In the genomic region with DNA sequence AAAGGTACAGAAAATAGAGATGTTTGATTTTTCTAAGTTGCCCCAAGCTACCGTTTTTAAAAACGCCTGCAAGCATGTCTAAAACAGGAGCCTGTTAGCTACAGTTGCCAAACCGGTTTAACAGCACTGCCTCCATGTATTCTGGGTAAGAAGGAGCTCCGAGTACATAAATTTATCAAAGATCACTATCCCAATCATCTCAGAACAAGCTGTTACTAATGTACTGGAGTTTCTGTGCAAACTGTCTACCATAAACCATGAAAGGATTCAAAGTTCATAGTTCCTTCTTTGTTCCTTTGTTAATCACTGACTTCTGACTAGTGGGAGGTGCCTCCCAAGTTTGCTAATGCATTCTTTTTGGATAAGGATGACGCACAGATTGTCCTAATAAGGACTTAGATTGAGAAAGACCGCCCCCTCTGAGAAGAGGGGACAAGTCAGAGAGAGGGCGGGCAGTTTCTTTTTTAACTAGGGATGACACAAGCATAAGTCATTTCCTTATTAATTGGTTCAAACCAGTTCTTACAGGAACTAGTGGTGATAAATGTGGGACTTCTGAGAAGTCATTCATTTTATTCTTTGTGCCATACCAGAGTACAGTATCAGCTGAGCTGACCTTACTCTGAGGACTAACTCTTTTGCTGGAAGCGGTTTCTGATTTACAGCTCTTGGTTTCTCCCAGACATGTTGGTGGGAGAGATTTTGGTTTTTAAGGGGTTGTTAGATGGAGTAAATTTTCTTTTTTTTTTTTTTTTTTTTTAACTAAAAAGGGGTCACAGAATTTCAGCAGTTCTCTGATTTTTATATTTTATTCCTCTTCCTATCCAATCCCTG, we compare ENCODE assay signal across 1 cellular context.
TF ChIP-seq lines count a peak whose summit lies in the region.

No MANE protein-coding gene starts in this region.

TF ChIP-seq in HepG2, 621 proteins besides CTCF, POLR2A, EP300 and RAD21 (continued from another document and continues in another):
- TF ChIP-seq ZSCAN20 (CRISPR knock-in tag; IDR thresholded peaks at IDR 0.05; ENCODE audit: borderline replicate concordance) (no peak; the same call in 1 of the 2 replicates), MLX (CRISPR knock-in tag; IDR thresholded peaks at IDR 0.05) (peak; percentile 61; the same call in 1 of the 2 replicates), FOXM1 (CRISPR knock-in tag; IDR thresholded peaks at IDR 0.05) (no peak), SRSF4 (IDR thresholded peaks at IDR 0.05; ENCODE audit: low read depth, low read length, poor library complexity, severe bottlenecking) (peak; percentile 20), ZNF558 (CRISPR knock-in tag; IDR thresholded peaks at IDR 0.05; ENCODE audit: borderline replicate concordance) (peak; percentile 17; the same call in 1 of the 2 replicates), FOXK1 (CRISPR knock-in tag; IDR thresholded peaks at IDR 0.05; ENCODE audit: borderline replicate concordance, low read depth) (0 out of 2 replicates have a peak, but pooled peaks have one; percentile 45), AGO2 (optimal IDR thresholded peaks at IDR 0.05; ENCODE audit: low read depth, low read length) (no peak), STAG1 (CRISPR knock-in tag; IDR thresholded peaks at IDR 0.05) (peak; percentile 10; the same call in 1 of the 2 replicates), ZNF782 (CRISPR knock-in tag; IDR thresholded peaks at IDR 0.05; ENCODE audit: borderline replicate concordance) (no peak), ZSCAN12 (CRISPR knock-in tag; IDR thresholded peaks at IDR 0.05) (peak; percentile 60; the same call in 1 of the 2 replicates), ZNF710 (CRISPR knock-in tag; IDR thresholded peaks at IDR 0.05; ENCODE audit: borderline replicate concordance) (peak; percentile 83; the same call in 1 of the 2 replicates), FUBP1 (CRISPR knock-in tag; IDR thresholded peaks at IDR 0.05; ENCODE audit: borderline replicate concordance) (no peak), FOXJ3 (CRISPR knock-in tag; IDR thresholded peaks at IDR 0.05; ENCODE audit: borderline replicate concordance) (peak; percentile 90; the same call in 1 of the 2 replicates), SMC3 (IDR thresholded peaks at IDR 0.05; ENCODE audit: low read length) (peak; percentile 30; the same call in 1 of the 2 replicates), NFRKB (IDR thresholded peaks at IDR 0.05) (peak; percentile 54; the same call in 1 of the 2 replicates), ZSCAN22 (CRISPR knock-in tag; IDR thresholded peaks at IDR 0.05) (no peak), SMAD3 (CRISPR knock-in tag; IDR thresholded peaks at IDR 0.05) (peak; percentile 87), ZNF317 (CRISPR knock-in tag; IDR thresholded peaks at IDR 0.05) (peak; percentile 33; the same call in 1 of the 2 replicates), XBP1 (CRISPR knock-in tag; IDR thresholded peaks at IDR 0.05) (peak; percentile 25), MED8 (CRISPR knock-in tag; IDR thresholded peaks at IDR 0.05; ENCODE audit: insufficient replicate concordance) (peak; percentile 82), KLF6 (CRISPR knock-in tag; IDR thresholded peaks at IDR 0.05) (peak; percentile 98), PTBP1 (IDR thresholded peaks at IDR 0.05; ENCODE audit: low read depth, low read length, poor library complexity, severe bottlenecking) (no peak), HOMEZ (CRISPR knock-in tag; IDR thresholded peaks at IDR 0.05; ENCODE audit: low read depth) (peak; percentile 95), ATF7-NPFF (CRISPR knock-in tag; IDR thresholded peaks at IDR 0.05; ENCODE audit: low read depth) (no peak), CENPX (CRISPR knock-in tag; IDR thresholded peaks at IDR 0.05) (no peak), ATF1 (CRISPR knock-in tag; IDR thresholded peaks at IDR 0.05) (peak; percentile 92), ZNF12 (CRISPR knock-in tag; IDR thresholded peaks at IDR 0.05) (peak; percentile 69)
- TF ChIP-seq, protein P1, sequence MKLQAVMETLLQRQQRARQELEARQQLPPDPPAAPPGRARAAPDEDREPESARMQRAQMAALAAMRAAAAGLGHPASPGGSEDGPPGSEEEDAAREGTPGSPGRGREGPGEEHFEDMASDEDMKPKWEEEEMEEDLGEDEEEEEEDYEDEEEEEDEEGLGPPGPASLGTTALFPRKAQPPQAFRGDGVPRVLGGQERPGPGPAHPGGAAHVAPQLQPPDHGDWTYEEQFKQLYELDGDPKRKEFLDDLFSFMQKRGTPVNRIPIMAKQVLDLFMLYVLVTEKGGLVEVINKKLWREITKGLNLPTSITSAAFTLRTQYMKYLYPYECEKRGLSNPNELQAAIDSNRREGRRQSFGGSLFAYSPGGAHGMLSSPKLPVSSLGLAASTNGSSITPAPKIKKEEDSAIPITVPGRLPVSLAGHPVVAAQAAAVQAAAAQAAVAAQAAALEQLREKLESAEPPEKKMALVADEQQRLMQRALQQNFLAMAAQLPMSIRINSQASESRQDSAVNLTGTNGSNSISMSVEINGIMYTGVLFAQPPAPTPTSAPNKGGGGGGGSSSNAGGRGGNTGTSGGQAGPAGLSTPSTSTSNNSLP (IDR thresholded peaks at IDR 0.05; ENCODE audit: low read depth, low read length) = peak; percentile 98
- TF ChIP-seq, protein P2, sequence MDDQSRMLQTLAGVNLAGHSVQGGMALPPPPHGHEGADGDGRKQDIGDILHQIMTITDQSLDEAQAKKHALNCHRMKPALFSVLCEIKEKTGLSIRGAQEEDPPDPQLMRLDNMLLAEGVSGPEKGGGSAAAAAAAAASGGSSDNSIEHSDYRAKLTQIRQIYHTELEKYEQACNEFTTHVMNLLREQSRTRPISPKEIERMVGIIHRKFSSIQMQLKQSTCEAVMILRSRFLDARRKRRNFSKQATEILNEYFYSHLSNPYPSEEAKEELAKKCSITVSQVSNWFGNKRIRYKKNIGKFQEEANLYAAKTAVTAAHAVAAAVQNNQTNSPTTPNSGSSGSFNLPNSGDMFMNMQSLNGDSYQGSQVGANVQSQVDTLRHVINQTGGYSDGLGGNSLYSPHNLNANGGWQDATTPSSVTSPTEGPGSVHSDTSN (CRISPR knock-in tag; IDR thresholded peaks at IDR 0.05; ENCODE audit: borderline replicate concordance) = 0 out of 2 replicates have a peak, but pooled peaks have one; percentile 53
- TF ChIP-seq, protein P3, sequence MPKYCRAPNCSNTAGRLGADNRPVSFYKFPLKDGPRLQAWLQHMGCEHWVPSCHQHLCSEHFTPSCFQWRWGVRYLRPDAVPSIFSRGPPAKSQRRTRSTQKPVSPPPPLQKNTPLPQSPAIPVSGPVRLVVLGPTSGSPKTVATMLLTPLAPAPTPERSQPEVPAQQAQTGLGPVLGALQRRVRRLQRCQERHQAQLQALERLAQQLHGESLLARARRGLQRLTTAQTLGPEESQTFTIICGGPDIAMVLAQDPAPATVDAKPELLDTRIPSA (CRISPR knock-in tag; IDR thresholded peaks at IDR 0.05; ENCODE audit: borderline replicate concordance) = no peak
- TF ChIP-seq, protein P4, sequence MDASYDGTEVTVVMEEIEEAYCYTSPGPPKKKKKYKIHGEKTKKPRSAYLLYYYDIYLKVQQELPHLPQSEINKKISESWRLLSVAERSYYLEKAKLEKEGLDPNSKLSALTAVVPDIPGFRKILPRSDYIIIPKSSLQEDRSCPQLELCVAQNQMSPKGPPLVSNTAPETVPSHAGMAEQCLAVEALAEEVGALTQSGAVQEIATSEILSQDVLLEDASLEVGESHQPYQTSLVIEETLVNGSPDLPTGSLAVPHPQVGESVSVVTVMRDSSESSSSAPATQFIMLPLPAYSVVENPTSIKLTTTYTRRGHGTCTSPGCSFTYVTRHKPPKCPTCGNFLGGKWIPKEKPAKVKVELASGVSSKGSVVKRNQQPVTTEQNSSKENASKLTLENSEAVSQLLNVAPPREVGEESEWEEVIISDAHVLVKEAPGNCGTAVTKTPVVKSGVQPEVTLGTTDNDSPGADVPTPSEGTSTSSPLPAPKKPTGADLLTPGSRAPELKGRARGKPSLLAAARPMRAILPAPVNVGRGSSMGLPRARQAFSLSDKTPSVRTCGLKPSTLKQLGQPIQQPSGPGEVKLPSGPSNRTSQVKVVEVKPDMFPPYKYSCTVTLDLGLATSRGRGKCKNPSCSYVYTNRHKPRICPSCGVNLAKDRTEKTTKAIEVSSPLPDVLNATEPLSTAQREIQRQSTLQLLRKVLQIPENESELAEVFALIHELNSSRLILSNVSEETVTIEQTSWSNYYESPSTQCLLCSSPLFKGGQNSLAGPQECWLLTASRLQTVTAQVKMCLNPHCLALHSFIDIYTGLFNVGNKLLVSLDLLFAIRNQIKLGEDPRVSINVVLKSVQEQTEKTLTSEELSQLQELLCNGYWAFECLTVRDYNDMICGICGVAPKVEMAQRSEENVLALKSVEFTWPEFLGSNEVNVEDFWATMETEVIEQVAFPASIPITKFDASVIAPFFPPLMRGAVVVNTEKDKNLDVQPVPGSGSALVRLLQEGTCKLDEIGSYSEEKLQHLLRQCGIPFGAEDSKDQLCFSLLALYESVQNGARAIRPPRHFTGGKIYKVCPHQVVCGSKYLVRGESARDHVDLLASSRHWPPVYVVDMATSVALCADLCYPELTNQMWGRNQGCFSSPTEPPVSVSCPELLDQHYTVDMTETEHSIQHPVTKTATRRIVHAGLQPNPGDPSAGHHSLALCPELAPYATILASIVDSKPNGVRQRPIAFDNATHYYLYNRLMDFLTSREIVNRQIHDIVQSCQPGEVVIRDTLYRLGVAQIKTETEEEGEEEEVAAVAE (CRISPR knock-in tag; IDR thresholded peaks at IDR 0.05; ENCODE audit: borderline replicate concordance) = no peak
- TF ChIP-seq, protein P5, sequence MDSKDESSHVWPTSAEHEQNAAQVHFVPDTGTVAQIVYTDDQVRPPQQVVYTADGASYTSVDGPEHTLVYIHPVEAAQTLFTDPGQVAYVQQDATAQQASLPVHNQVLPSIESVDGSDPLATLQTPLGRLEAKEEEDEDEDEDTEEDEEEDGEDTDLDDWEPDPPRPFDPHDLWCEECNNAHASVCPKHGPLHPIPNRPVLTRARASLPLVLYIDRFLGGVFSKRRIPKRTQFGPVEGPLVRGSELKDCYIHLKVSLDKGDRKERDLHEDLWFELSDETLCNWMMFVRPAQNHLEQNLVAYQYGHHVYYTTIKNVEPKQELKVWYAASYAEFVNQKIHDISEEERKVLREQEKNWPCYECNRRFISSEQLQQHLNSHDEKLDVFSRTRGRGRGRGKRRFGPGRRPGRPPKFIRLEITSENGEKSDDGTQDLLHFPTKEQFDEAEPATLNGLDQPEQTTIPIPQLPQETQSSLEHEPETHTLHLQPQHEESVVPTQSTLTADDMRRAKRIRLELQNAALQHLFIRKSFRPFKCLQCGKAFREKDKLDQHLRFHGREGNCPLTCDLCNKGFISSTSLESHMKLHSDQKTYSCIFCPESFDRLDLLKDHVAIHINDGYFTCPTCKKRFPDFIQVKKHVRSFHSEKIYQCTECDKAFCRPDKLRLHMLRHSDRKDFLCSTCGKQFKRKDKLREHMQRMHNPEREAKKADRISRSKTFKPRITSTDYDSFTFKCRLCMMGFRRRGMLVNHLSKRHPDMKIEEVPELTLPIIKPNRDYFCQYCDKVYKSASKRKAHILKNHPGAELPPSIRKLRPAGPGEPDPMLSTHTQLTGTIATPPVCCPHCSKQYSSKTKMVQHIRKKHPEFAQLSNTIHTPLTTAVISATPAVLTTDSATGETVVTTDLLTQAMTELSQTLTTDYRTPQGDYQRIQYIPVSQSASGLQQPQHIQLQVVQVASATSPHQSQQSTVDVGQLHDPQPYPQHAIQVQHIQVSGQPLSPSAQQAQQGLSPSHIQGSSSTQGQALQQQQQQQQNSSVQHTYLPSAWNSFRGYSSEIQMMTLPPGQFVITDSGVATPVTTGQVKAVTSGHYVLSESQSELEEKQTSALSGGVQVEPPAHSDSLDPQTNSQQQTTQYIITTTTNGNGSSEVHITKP (CRISPR knock-in tag; IDR thresholded peaks at IDR 0.05; ENCODE audit: low read depth) = peak; percentile 89; the same call in 1 of the 2 replicates
